ENCODE assay signal across 1 cellular context in the genomic region with DNA sequence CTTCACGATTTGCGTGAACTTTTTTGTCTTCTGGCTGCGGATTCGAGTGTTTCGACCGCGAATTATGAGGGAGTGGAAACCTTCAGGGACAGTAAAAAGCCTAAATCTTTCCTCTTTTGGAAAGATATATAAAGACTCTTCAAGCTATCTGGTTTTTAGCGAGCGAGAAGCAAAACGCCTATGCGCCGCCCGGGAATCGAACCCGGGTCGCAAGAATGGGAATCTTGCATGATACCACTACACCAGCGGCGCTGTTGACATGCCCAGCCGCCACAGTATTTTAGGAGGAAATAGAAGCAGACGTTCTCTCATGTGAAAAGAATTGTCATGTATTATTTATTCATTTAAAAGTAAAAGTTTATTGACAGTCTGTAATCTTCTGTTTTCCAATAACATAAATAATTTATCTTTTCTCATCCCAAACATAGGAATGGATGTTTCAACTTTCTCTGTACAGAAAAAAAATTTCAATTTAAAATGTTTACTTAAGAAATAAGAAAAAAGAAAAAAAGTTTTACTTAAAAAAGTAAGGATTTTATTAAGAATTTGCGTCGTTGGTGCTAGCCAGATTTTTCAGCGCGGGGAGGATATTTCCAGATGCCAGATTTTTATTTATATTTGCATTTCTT.
TF ChIP-seq lines count a peak whose summit lies in the region.

No MANE protein-coding gene starts in this region.

TF ChIP-seq in HCT116, 20 proteins besides CTCF, POLR2A, EP300 and RAD21 (continued from another document):
- TF ChIP-seq, protein P1, sequence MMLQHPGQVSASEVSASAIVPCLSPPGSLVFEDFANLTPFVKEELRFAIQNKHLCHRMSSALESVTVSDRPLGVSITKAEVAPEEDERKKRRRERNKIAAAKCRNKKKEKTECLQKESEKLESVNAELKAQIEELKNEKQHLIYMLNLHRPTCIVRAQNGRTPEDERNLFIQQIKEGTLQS (IDR thresholded peaks at IDR 0.05) = peak; percentile 99
- TF ChIP-seq ZFX (IDR thresholded peaks at IDR 0.05) = no peak
- no peak for TF ChIP-seq SP1 (IDR thresholded peaks at IDR 0.05; ENCODE audit: low read depth)
- TF ChIP-seq EZH2 (IDR thresholded peaks at IDR 0.05) = no peak
- TF ChIP-seq ELF1 (IDR thresholded peaks at IDR 0.05; ENCODE audit: borderline replicate concordance, low read depth) = no peak
- TF ChIP-seq SIN3A (IDR thresholded peaks at IDR 0.05; ENCODE audit: low read depth) = no peak
- TF ChIP-seq, protein P2, sequence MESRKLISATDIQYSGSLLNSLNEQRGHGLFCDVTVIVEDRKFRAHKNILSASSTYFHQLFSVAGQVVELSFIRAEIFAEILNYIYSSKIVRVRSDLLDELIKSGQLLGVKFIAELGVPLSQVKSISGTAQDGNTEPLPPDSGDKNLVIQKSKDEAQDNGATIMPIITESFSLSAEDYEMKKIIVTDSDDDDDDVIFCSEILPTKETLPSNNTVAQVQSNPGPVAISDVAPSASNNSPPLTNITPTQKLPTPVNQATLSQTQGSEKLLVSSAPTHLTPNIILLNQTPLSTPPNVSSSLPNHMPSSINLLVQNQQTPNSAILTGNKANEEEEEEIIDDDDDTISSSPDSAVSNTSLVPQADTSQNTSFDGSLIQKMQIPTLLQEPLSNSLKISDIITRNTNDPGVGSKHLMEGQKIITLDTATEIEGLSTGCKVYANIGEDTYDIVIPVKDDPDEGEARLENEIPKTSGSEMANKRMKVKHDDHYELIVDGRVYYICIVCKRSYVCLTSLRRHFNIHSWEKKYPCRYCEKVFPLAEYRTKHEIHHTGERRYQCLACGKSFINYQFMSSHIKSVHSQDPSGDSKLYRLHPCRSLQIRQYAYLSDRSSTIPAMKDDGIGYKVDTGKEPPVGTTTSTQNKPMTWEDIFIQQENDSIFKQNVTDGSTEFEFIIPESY (IDR thresholded peaks at IDR 0.05; ENCODE audit: extremely low read depth, insufficient replicate concordance, low read length) = no peak
- TF ChIP-seq EZH2phosphoT487 (IDR thresholded peaks at IDR 0.05; ENCODE audit: borderline replicate concordance) = no peak
- no peak; the same call in 1 of the 2 replicates for TF ChIP-seq CBX3 (IDR thresholded peaks at IDR 0.05; ENCODE audit: low read depth)
- no peak for TF ChIP-seq ZNF274 (IDR thresholded peaks at IDR 0.05; ENCODE audit: low read depth, low read length)
